ENCODE assay signal across 1 cellular context in genomic region chr4:3077796-3078195, GRCh38.
TF ChIP-seq lines count a peak whose summit lies in the region.

No MANE protein-coding gene starts in this region.

TF ChIP-seq in SK-N-SH, 30 proteins besides CTCF, POLR2A, EP300 and RAD21 (continued from another document):
- no peak for TF ChIP-seq USF2 (IDR thresholded peaks at IDR 0.05; ENCODE audit: borderline replicate concordance, low read depth, low read length)
